Comparison of ENCODE assay signal across 1 cellular context in genomic region chr19:10868872-10869547, GRCh38.
TF ChIP-seq lines count a peak whose summit lies in the region.

No MANE protein-coding gene starts in this region.

TF ChIP-seq in GM12878, 131 proteins besides CTCF, POLR2A, EP300 and RAD21:
- TF ChIP-seq ZZZ3 (IDR thresholded peaks at IDR 0.05; ENCODE audit: control insufficient read depth, insufficient read length, low read depth) (no peak), STAT3 (IDR thresholded peaks at IDR 0.05; ENCODE audit: low read depth, low read length) (no peak), NBN (IDR thresholded peaks at IDR 0.05) (no peak)
